ENCODE assay signal across 8 cellular contexts in the genomic region with DNA sequence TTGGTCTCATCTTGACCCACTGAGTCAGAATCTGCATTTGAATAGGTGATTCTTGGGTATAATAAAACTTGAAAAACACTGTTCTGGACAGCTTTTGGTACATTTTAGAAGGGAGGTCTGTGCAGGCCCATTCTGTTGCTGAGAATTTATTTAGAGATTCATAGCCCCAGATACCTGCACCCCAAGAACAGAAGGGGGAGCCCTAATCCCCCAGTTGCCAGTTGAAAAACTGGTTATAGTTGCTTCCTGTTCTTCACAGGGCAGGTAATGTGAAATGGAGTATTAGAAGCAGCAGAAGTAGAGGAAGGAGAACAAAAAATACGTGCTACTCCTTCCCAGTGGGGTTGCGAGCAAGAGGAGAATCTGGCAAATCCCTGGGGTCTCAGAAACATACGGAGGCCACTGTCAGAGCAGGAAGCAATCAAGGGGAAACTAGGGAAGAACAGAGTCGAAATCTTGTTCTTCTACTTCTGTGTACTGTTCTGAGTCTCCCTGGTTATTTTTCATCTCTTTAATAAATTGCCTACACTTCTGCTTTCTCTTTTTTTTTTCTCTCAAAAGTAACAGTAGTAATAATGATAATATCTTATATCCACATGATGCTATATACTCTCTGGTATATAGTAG. TPM values are rescaled to one million over a fixed set of nuclear protein-coding genes. Genes with fewer than 3 reads are reported as not detected.
DNase-seq lines count a peak whose midpoint lies in the region; ATAC-seq and TF ChIP-seq lines count a peak whose summit lies in the region.

No MANE protein-coding gene starts in this region.

- 53 to 62% methylated on average over 4 of the region's 4 CpGs for WGBS in testis, 2 donors

- H3K4me1 ChIP-seq in A673 (ENCODE audit: insufficient read depth, low read length, poor library complexity, severe bottlenecking) (no peaks in the 10 kb centered on the region), testis (no peaks in the 10 kb centered on the region)

- H3K4me3 ChIP-seq in A673 (ENCODE audit: low read depth, low read length, poor library complexity, severe bottlenecking) (no peak overlapping the region), GM12865 (ENCODE audit: low read depth, low read length) (peak overlapping the region; percentile 15), NB4 (ENCODE audit: low read depth, low read length) (no peak overlapping the region), testis (no peak overlapping the region)

- ATAC-seq in HG02610 (IDR thresholded peaks at IDR 0.05; ENCODE audit: unreplicated experiment) = peak; percentile 76

- H3K36me3 ChIP-seq in A673 (ENCODE audit: insufficient read depth, low read length, poor library complexity, severe bottlenecking) (no peaks in the 10 kb centered on the region), testis (ENCODE audit: low read depth, missing control alignments) (no peaks in the 10 kb centered on the region)

- POLR2A ChIA-PET in A673 (lab: Charles Lee; ENCODE audit: low non-redundant PET) = no interaction called here

- BruUV-seq in A673 (replicated peaks; lab: Mats Ljungman, UMichigan) = no TSS peak

- CTCF ChIA-PET in A673 (lab: Charles Lee) = no interaction called here

- intact Hi-C loops in A673 (cut with micrococcal nuclease; ENCODE audit: unreplicated experiment) = no loop called here
- intact Hi-C loops in testis (cut with DNase I; ENCODE audit: low total_unique reads) = no loop called here

- peak; percentile 63 for TF ChIP-seq CTCF in A673 (conservative IDR thresholded peaks at IDR 0.05; ENCODE audit: low read depth, low read length)
- TF ChIP-seq CTCF in GM12865 (IDR thresholded peaks at IDR 0.05; ENCODE audit: insufficient read depth, low read depth, low read length, missing control alignments) = peak; percentile 71
- peak; percentile 71 for TF ChIP-seq CTCF in NB4 (IDR thresholded peaks at IDR 0.05; ENCODE audit: low read depth, low read length)
- TF ChIP-seq CTCF in testis (IDR thresholded peaks at IDR 0.05) = peak in 1 of 3 experiments; percentile 30

- no peaks in the 10 kb centered on the region for H3K27me3 ChIP-seq in A673 (replicated peaks; ENCODE audit: insufficient read depth, low read depth, low read length, poor library complexity)
- no peaks in the 10 kb centered on the region for H3K27me3 ChIP-seq in testis

- H3K27ac ChIP-seq in A673 (ENCODE audit: low read depth, low read length, poor library complexity, severe bottlenecking) = no peak overlapping the region
- no peak overlapping the region for H3K27ac ChIP-seq in testis

- no peaks in the 10 kb centered on the region for H3K9me3 ChIP-seq in A673 (ENCODE audit: low read depth, low read length, poor library complexity, severe bottlenecking)
- H3K9me3 ChIP-seq in testis = no peaks in the 10 kb centered on the region

- DNase-seq in A673 (ENCODE audit: low spot score) = peak; percentile 56
- DNase-seq in GM12865 (ENCODE audit: low read depth) = peak; percentile 62
- DNase-seq in NB4 (ENCODE audit: low read depth) = peak; percentile 67
- peak; percentile 27 for DNase-seq in activated naive CD4-positive, alpha-beta T cell treated with anti-CD3 and anti-CD28 coated beads, Interleukin-2, amount 50 U/mL, for 16 hours
- peak; percentile 20 for DNase-seq in inferior parietal cortex (ENCODE audit: extremely low spot score)
- no peak for DNase-seq in testis
- DNase-seq in cortex of kidney (lab: John Stamatoyannopoulos, UW) = no peak

- TF ChIP-seq POLR2A in NB4 (IDR thresholded peaks at IDR 0.05; ENCODE audit: extremely low read depth, insufficient read length) (no peak), testis (IDR thresholded peaks at IDR 0.05) (no peak)

RNA-seq across cellular contexts. Expression of a gene that starts 4.6 kb away (rescaled TPM):
- total RNA-seq in A673 (2021) (not detected in 2 replicates), testis (1 to 10 TPM; 1.7 to 2.6 TPM)
- 4.5 TPM for polyA plus RNA-seq in testis (ENCODE audit: insufficient read depth, low read depth, low replicate concordance)

RNA-seq across cellular contexts. Expression of a gene that starts 23.3 kb away (rescaled TPM):
- total RNA-seq in A673 (2021) (34.9 and 38.9 TPM in 2 replicates), testis (10 to 100 TPM; 25.5 to 48.6 TPM)
- 11.6 TPM for polyA plus RNA-seq in testis (ENCODE audit: insufficient read depth, low read depth, low replicate concordance)

RNA-seq across cellular contexts. Expression of a gene that starts 49.3 kb away (rescaled TPM):
- total RNA-seq in A673 (2021) = not detected in 2 replicates
- total RNA-seq in testis = under 1 TPM; 0.12 to 0.55 TPM
- polyA plus RNA-seq in testis (ENCODE audit: insufficient read depth, low read depth, low replicate concordance) = 0.88 TPM

Comparison
In these comparisons a context has a peak if more than half of its experiments do, and no peak if none do; other contexts are left out.
1. DNase-seq: peak in A673 (single experiment), GM12865 (single experiment), NB4 (single experiment), activated naive CD4-positive, alpha-beta T cell treated with anti-CD3 and anti-CD28 coated beads, Interleukin-2, amount 50 U/mL, for 16 hours (single experiment) and inferior parietal cortex (single experiment); none in testis (single experiment) and cortex of kidney (single experiment).